ENCODE assay signal across 2 cellular contexts in genomic region chr1:5973771-5974170, GRCh38.
TF ChIP-seq lines count a peak whose summit lies in the region.

No MANE protein-coding gene starts in this region.

TF ChIP-seq in H1, 55 proteins besides CTCF, POLR2A, EP300 and RAD21 (continued from another document):
- no peak for TF ChIP-seq MAX (IDR thresholded peaks at IDR 0.05)
- no peak for TF ChIP-seq BCL11A (IDR thresholded peaks at IDR 0.05; ENCODE audit: low read depth in 2 of 2, low read length in 2 of 2)

TF ChIP-seq in SK-N-SH, 30 proteins besides CTCF, POLR2A, EP300 and RAD21 (continued from another document):
- TF ChIP-seq IRF3 (IDR thresholded peaks at IDR 0.05; ENCODE audit: low read depth, low read length): no peak
TF ChIP-seq in SK-N-SH: peak in this region for 0.
